In the genomic region with DNA sequence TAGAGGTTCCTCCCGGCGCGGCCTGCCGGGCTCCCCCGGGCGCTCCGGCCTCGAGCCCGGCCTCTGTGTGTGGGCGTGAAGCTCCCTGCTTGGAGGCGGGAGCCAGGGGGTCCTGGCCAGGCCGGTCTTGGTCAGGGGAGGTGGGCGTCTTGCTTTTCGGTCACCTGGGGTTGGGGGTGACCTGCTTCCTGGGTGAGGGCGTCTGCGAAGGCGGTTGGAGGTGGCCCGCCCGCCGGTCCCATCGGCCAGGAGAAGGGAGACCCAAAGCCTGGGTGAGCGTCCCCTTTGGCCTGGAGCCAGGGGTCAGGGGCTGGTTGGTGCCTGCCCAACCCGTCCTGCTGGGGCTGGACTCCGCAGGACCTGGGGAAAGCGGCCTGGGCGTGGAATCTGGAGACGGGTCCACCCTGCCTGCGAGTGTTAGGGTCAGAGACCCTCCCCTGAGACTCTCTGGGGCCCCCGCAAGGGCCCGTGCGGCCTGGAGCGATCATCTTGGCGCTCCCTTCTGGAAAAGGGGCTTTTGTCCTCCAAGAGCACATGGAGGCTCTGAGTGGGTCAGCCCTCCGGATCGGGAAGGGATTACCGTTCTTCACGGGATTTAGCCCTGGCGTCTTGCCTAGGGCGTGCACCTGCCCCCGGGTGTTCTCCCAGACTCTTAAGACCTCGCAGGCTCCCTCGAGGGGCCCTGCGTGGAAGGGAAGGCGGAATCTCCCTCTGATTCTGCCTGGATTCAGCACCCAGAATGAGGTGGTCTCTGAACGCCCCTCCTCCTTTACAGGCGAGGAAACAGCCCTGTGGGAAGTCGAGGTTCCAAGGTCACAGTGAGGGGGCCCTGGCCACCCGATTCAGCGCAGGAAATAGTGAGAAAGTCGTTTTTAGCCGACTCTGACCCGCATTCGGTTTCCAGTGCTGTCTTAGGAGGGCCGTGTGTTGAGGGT, we compare ENCODE assay signal across 8 cellular contexts. TPM values are rescaled to one million over a fixed set of nuclear protein-coding genes. Genes with fewer than 3 reads are reported as not detected.
DNase-seq lines count a peak whose midpoint lies in the region; ATAC-seq and TF ChIP-seq lines count a peak whose summit lies in the region.

No MANE protein-coding gene starts in this region.

- no peak for TF ChIP-seq CTCF in WI38 (IDR thresholded peaks at IDR 0.05; ENCODE audit: low read depth, low read length)
- TF ChIP-seq CTCF in fibroblast of the aortic adventitia (IDR thresholded peaks at IDR 0.05; ENCODE audit: insufficient read depth, low read length) = no peak
- TF ChIP-seq CTCF in neutrophil (IDR thresholded peaks at IDR 0.05) = no peak

- no peaks in the 10 kb centered on the region for H3K9me3 ChIP-seq in neutrophil

- H3K36me3 ChIP-seq in neutrophil = peaks cover 12% of the 10 kb centered on the region

- no peaks in the 10 kb centered on the region for H3K27me3 ChIP-seq in neutrophil

- peak; percentile 4 for ATAC-seq in GM18517 (IDR thresholded peaks at IDR 0.05; ENCODE audit: unreplicated experiment)
- peak; percentile 4 for ATAC-seq in HG03571 (IDR thresholded peaks at IDR 0.05; ENCODE audit: unreplicated experiment)

- DNase-seq in AG20443 (ENCODE audit: low spot score) = peak; percentile 78
- DNase-seq in fibroblast of the aortic adventitia (ENCODE audit: low read depth) = peak; percentile 69
- DNase-seq in activated gamma-delta T cell treated with Interleukin-2 at 50 U/mL for 16 hours = no peak
- no peak for DNase-seq in NCI-H187 (lab: John Stamatoyannopoulos, UW)

- peak overlapping the region; percentile 99 for H3K27ac ChIP-seq in neutrophil

- H3K4me3 ChIP-seq in WI38 (ENCODE audit: low read depth, low read length) (peak overlapping the region; percentile 96), fibroblast of the aortic adventitia (ENCODE audit: low read depth, low read length) (peak overlapping the region; percentile 93), neutrophil (ENCODE audit: low read depth in 1 of 2, low read length in 1 of 2) (peak overlapping the region; percentile 89 to 94)

- H3K4me1 ChIP-seq in neutrophil (ENCODE audit: control insufficient read depth in 1 of 2, insufficient read depth in 1 of 2, low read depth in 1 of 2, low read length in 1 of 2) = peaks cover 41 to 50% of the 10 kb centered on the region in 2 experiments

RNA-seq across cellular contexts. Expression of gene BSG, which starts 0.8 kb away (rescaled TPM):
- 151 and 239 TPM in 2 replicates for total RNA-seq in fibroblast of the aortic adventitia (ENCODE audit: low replicate concordance)

RNA-seq across cellular contexts. Expression of gene HCN2, which starts 16.5 kb away (rescaled TPM):
- total RNA-seq in fibroblast of the aortic adventitia (ENCODE audit: low replicate concordance) = 0.08 and 0.63 TPM in 2 replicates

RNA-seq across cellular contexts. Expression of gene GZMM, which starts 29.3 kb away (rescaled TPM):
- not detected in 2 replicates for total RNA-seq in fibroblast of the aortic adventitia (ENCODE audit: low replicate concordance)

RNA-seq across cellular contexts. Expression of gene CDC34, which starts 41.6 kb away (rescaled TPM):
- total RNA-seq in fibroblast of the aortic adventitia (ENCODE audit: low replicate concordance) = 31.0 and 65.8 TPM in 2 replicates

Comparison
In these comparisons a context has a peak if more than half of its experiments do, and no peak if none do; other contexts are left out.
1. DNase-seq: peak in AG20443 (single experiment) and fibroblast of the aortic adventitia (single experiment); none in activated gamma-delta T cell treated with Interleukin-2 at 50 U/mL for 16 hours (single experiment) and NCI-H187 (0 of 2).
2. Peak in every context shown above with its lines, with median percentiles within 50 percentile points of each other: H3K4me3 ChIP-seq.